Comparison of ENCODE assay signal across 8 cellular contexts in the genomic region with DNA sequence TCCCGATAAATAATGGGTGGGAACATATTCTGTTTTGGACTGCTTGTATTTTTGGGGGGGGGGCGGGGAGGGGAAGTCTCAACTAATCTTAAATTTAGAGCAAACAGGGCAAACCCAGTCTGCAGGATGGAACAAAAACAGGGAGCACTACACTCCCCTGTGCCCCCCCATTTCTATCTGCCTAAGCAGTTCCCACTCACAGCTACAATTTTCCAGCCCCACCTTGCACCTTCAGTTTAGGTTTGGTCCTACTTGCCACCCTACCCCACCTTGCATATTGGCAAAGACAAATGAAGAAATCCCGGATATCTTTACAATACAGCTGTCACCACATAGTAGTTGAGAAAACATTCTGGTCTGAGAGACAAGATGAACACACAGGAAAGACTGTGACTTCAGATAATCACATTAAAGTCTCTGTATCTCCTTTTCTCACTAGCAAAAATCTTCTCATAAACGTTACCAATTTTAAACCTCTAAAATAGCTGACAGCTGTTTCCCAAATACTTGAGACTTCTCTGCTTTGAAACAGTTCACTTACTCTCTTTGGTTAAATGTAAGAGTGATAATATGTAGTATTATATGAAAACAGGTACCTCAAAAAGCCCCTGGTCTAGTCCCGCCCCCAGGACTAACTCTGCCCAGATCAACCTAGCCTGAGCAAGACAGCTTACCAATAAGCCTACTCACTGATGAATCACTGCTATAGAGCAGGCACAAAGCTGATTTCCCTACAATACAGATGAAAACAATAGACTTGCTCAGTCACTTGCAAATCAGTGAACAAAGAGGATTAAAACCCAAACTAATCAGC. TPM values are rescaled to one million over a fixed set of nuclear protein-coding genes. Genes with fewer than 3 reads are reported as not detected.
DNase-seq lines count a peak whose midpoint lies in the region; ATAC-seq and TF ChIP-seq lines count a peak whose summit lies in the region.

No MANE protein-coding gene starts in this region.

- DNase-seq in T-helper 17 cell (no peak), dermis blood vessel endothelial cell (peak; percentile 63), NCI-H446 treated with DMSO at 0.1 percent for 48 hours (lab: John Stamatoyannopoulos, UW) (no peak), NCI-H2171 (lab: John Stamatoyannopoulos, UW) (no peak), vagina (ENCODE audit: extremely low spot score in 2 of 2) (no peak)
- peak; percentile 18 to 39 for DNase-seq in stimulated activated CD8-positive, alpha-beta memory T cell treated with anti-CD3 and anti-CD28 coated beads, Interleukin-4, amount 100 ng/mL, for 4 hours (ENCODE audit: low read depth in 2 of 2, low spot score in 1 of 2)

- no peaks in the 10 kb centered on the region for H3K9me3 ChIP-seq in T-helper 17 cell (ENCODE audit: control insufficient read depth, low read length, poor library complexity, severe bottlenecking)
- no peaks in the 10 kb centered on the region for H3K9me3 ChIP-seq in vagina

- peaks cover 4% of the 10 kb centered on the region for H3K36me3 Mint-ChIP-seq in T-helper 17 cell (ENCODE audit: low read depth)

- no peaks in the 10 kb centered on the region for H3K27me3 Mint-ChIP-seq in T-helper 17 cell

- H3K4me1 ChIP-seq in vagina, result peaks cover 8% of the 10 kb centered on the region

- ATAC-seq in GM21786 (IDR thresholded peaks at IDR 0.05; ENCODE audit: unreplicated experiment) (peak; percentile 42), T-helper 17 cell (peak; percentile 55), GM21447 (IDR thresholded peaks at IDR 0.05; ENCODE audit: unreplicated experiment) (no peak)

- intact Hi-C loops in vagina (cut with DNase I), result no loop called here

- H3K4me3 Mint-ChIP-seq in T-helper 17 cell, result no peak overlapping the region

- no peak overlapping the region for H3K27ac Mint-ChIP-seq in T-helper 17 cell

- TF ChIP-seq CTCF in vagina (IDR thresholded peaks at IDR 0.05), result no peak

- no peak for TF ChIP-seq POLR2A in vagina (IDR thresholded peaks at IDR 0.05)

- H3K27me3 ChIP-seq in vagina, result no peaks in the 10 kb centered on the region

- no peak overlapping the region for H3K4me3 ChIP-seq in vagina

- H3K4me1 Mint-ChIP-seq in T-helper 17 cell, result peaks cover 20% of the 10 kb centered on the region

- peaks cover 0 to 6% of the 10 kb centered on the region in 2 donors for H3K36me3 ChIP-seq in vagina

- no peak overlapping the region for H3K27ac ChIP-seq in vagina

RNA-seq across cellular contexts. Expression of a gene that starts 5.2 kb away (rescaled TPM):
- total RNA-seq in T-helper 17 cell (10 to 100 TPM; 60.7 to 68.7 TPM), dermis blood vessel endothelial cell (21.4 and 23.8 TPM in 2 replicates), vagina (19.2 TPM)

Comparison
In these comparisons a context has a peak if more than half of its experiments do, and no peak if none do; other contexts are left out.
1. DNase-seq: peak in dermis blood vessel endothelial cell (single experiment) and stimulated activated CD8-positive, alpha-beta memory T cell treated with anti-CD3 and anti-CD28 coated beads, Interleukin-4, amount 100 ng/mL, for 4 hours (2 of 2); none in T-helper 17 cell (0 of 3), NCI-H446 treated with DMSO at 0.1 percent for 48 hours (single experiment), NCI-H2171 (single experiment) and vagina (0 of 2).